In genomic region chr7:106405697-106406141, GRCh38 we compare ENCODE assay signal across 26 cellular contexts.
DNase-seq lines count a peak whose midpoint lies in the region; ATAC-seq and TF ChIP-seq lines count a peak whose summit lies in the region.
"Had no signal": no experiment of that assay in that cellular context is flagged by ENCODE, and none has a peak within 500 bp of the region (broad histone marks: within the 10 kb centered on the region; RNA-seq: fewer than 3 reads in every experiment).

No MANE protein-coding gene starts in this region.

- H3K27me3 ChIP-seq in Karpas-422 (ENCODE audit: low read length): no peaks in the 10 kb centered on the region
- H3K27me3 ChIP-seq: uterus had no signal

- H3K4me1 ChIP-seq in Karpas-422 (ENCODE audit: low read length): no peaks in the 10 kb centered on the region
- H3K4me1 ChIP-seq: uterus had no signal

- H2AFZ ChIP-seq in Karpas-422 (ENCODE audit: low read length): no peak overlapping the region
- H2AFZ ChIP-seq: GM23248 had no signal

- ATAC-seq in activated CD4-positive, alpha-beta T cell treated with anti-CD3 and anti-CD28 coated beads for 36 hours: peak; percentile 98
- ATAC-seq in activated T-helper 17 cell treated with anti-CD3 and anti-CD28 coated beads, Interleukin-2, amount 50 U/mL, for 72 hours (replicated peaks): peak; percentile 99
- ATAC-seq in SK-N-SH treated with all-trans-retinoic acid at 6 μM for 48 hours: no peak

- H3K9ac ChIP-seq in Karpas-422 (ENCODE audit: low read length): no peak overlapping the region
- H3K9ac ChIP-seq: GM23248 had no signal

- no peaks in the 10 kb centered on the region for H3K36me3 ChIP-seq in Karpas-422 (ENCODE audit: insufficient read depth, low read length)
- H3K36me3 ChIP-seq: uterus had no signal

- H3K4me1 Mint-ChIP-seq in activated CD4-positive, alpha-beta T cell treated with anti-CD3 and anti-CD28 coated beads for 36 hours: peaks cover 38% of the 10 kb centered on the region
- peaks cover 14% of the 10 kb centered on the region for H3K4me1 Mint-ChIP-seq in activated T-helper 17 cell treated with anti-CD3 and anti-CD28 coated beads, Interleukin-2, amount 50 U/mL, for 72 hours
- H3K4me1 Mint-ChIP-seq in immature natural killer cell: no peaks in the 10 kb centered on the region
- H3K4me1 Mint-ChIP-seq: B cell had no signal

- H3K4me3 Mint-ChIP-seq in activated CD4-positive, alpha-beta T cell treated with anti-CD3 and anti-CD28 coated beads for 36 hours: peak overlapping the region; percentile 8
- peak overlapping the region; percentile 49 for H3K4me3 Mint-ChIP-seq in activated T-helper 17 cell treated with anti-CD3 and anti-CD28 coated beads, Interleukin-2, amount 50 U/mL, for 72 hours
- H3K4me3 Mint-ChIP-seq in immature natural killer cell: no peak overlapping the region
- H3K4me3 Mint-ChIP-seq: B cell; central memory CD8-positive, alpha-beta T cell; neural crest cell had no signal

- H4K20me1 ChIP-seq in Karpas-422 (ENCODE audit: insufficient read depth, low read depth, low read length): no peaks in the 10 kb centered on the region

- CTCF ChIA-PET in activated CD4-positive, alpha-beta T cell treated with anti-CD3 and anti-CD28 coated beads for 36 hours (lab: Charles Lee): interaction anchor here (0.8 to 1.5 kb wide), 4 partner anchors 12 to 59 kb away, joined by 3 to 5 read pairs (median 3); no protein-coding TSS in a partner anchor

- H3K27ac Mint-ChIP-seq in activated CD4-positive, alpha-beta T cell treated with anti-CD3 and anti-CD28 coated beads for 36 hours: peak overlapping the region; percentile 55
- peak overlapping the region; percentile 8 for H3K27ac Mint-ChIP-seq in activated T-helper 17 cell treated with anti-CD3 and anti-CD28 coated beads, Interleukin-2, amount 50 U/mL, for 72 hours
- no peak overlapping the region for H3K27ac Mint-ChIP-seq in immature natural killer cell
- H3K27ac Mint-ChIP-seq: B cell, progenitor cell of endocrine pancreas had no signal

- H3K9me3 ChIP-seq in Karpas-422 (ENCODE audit: low read length): no peaks in the 10 kb centered on the region
- H3K9me3 ChIP-seq: uterus had no signal

- H3K9me2 ChIP-seq in Karpas-422 (replicated peaks; ENCODE audit: insufficient read depth, low read length): no peaks in the 10 kb centered on the region

- intact Hi-C loops in activated CD4-positive, alpha-beta T cell treated with anti-CD3 and anti-CD28 coated beads for 36 hours (cut with DNase I, micrococcal nuclease): loop anchor here (1.0 to 5.0 kb wide), 12 partner anchors 14 to 767 kb away; no protein-coding TSS in a partner anchor

- POLR2A ChIA-PET in activated CD4-positive, alpha-beta T cell treated with anti-CD3 and anti-CD28 coated beads for 36 hours (lab: Charles Lee): interaction anchor here (0.6 to 1.9 kb wide), 6 partner anchors 9 to 127 kb away, joined by 3 to 17 read pairs (median 4); partner anchors contain the start of gene NAMPT

- peaks cover 4% of the 10 kb centered on the region for H3K36me3 Mint-ChIP-seq in activated CD4-positive, alpha-beta T cell treated with anti-CD3 and anti-CD28 coated beads for 36 hours (ENCODE audit: low read depth)
- H3K36me3 Mint-ChIP-seq in activated T-helper 17 cell treated with anti-CD3 and anti-CD28 coated beads, Interleukin-2, amount 50 U/mL, for 72 hours (ENCODE audit: low read depth): no peaks in the 10 kb centered on the region
- no peaks in the 10 kb centered on the region for H3K36me3 Mint-ChIP-seq in immature natural killer cell

- no peak overlapping the region for H3K4me3 ChIP-seq in Karpas-422 (ENCODE audit: low read length)
- H3K4me3 ChIP-seq: GM23248, uterus had no signal

- H3K27ac ChIP-seq in Karpas-422 (ENCODE audit: low read length): no peak overlapping the region
- H3K27ac ChIP-seq: GM23248, uterus had no signal

- peaks cover 11% of the 10 kb centered on the region for H3K9me3 Mint-ChIP-seq in activated CD4-positive, alpha-beta T cell treated with anti-CD3 and anti-CD28 coated beads for 36 hours (ENCODE audit: low read depth)
- no peaks in the 10 kb centered on the region for H3K9me3 Mint-ChIP-seq in activated T-helper 17 cell treated with anti-CD3 and anti-CD28 coated beads, Interleukin-2, amount 50 U/mL, for 72 hours
- no peaks in the 10 kb centered on the region for H3K9me3 Mint-ChIP-seq in immature natural killer cell
- H3K9me3 Mint-ChIP-seq: central memory CD8-positive, alpha-beta T cell; neural crest cell had no signal

- H3K79me2 ChIP-seq in Karpas-422 (ENCODE audit: low read length): no peaks in the 10 kb centered on the region

- no peak overlapping the region for H3K4me2 ChIP-seq in Karpas-422 (ENCODE audit: low read depth, low read length, poor library complexity, severe bottlenecking)

- DNase-seq in activated CD4-positive, alpha-beta T cell treated with anti-CD3 and anti-CD28 coated beads for 36 hours: peak; percentile 39
- no peak for DNase-seq in activated CD4-positive, alpha-beta T cell treated with anti-CD3 and anti-CD28 coated beads, Interleukin-2, amount 50 U/mL, for 4 hours
- peak; percentile 6 for DNase-seq in stimulated activated naive CD4-positive, alpha-beta T cell treated with Interleukin-2 at 50 U/mL for 16 hours (lab: John Stamatoyannopoulos, UW)
- DNase-seq in stimulated activated naive CD4-positive, alpha-beta T cell (lab: John Stamatoyannopoulos, UW): no peak
- DNase-seq in immature natural killer cell: no peak
- DNase-seq in Karpas-422: no peak
- DNase-seq: activated effector memory CD4-positive, alpha-beta T cell treated with Interleukin-2 at 50 U/mL for 16 hours; COR-L47; EL; erythroblast; foreskin melanocyte; GM23248; hippocampal formation; KBM-7; MV-4-11; NCI-H1694 treated with DMSO at 0.1 percent for 48 hours; NCI-H345; NCI-H82; SHP77; uterus had no signal

- peaks cover 35% of the 10 kb centered on the region for H3K27me3 Mint-ChIP-seq in activated CD4-positive, alpha-beta T cell treated with anti-CD3 and anti-CD28 coated beads for 36 hours
- H3K27me3 Mint-ChIP-seq in activated T-helper 17 cell treated with anti-CD3 and anti-CD28 coated beads, Interleukin-2, amount 50 U/mL, for 72 hours: peaks cover 20% of the 10 kb centered on the region
- peaks cover 0 to 5% (median 3%) of the 10 kb centered on the region in 3 donors for H3K27me3 Mint-ChIP-seq in immature natural killer cell (ENCODE audit: low read depth in 3 of 3)
- H3K27me3 Mint-ChIP-seq: progenitor cell of endocrine pancreas had no signal

TF ChIP-seq in SK-N-SH treated with all-trans-retinoic acid at 6 μM for 48 hours, 23 proteins besides CTCF, POLR2A, EP300 and RAD21:
- TF ChIP-seq ZFP3 (CRISPR knock-in tag; IDR thresholded peaks at IDR 0.05) (no peak), ZFP30 (CRISPR knock-in tag; IDR thresholded peaks at IDR 0.05) (no peak), CREB5 (CRISPR knock-in tag; IDR thresholded peaks at IDR 0.05; ENCODE audit: low read depth) (no peak), BACH2 (CRISPR knock-in tag; IDR thresholded peaks at IDR 0.05; ENCODE audit: borderline replicate concordance) (no peak), RARB (CRISPR knock-in tag; IDR thresholded peaks at IDR 0.05) (no peak), TOX (CRISPR knock-in tag; IDR thresholded peaks at IDR 0.05; ENCODE audit: borderline replicate concordance) (no peak), ARNTL (CRISPR knock-in tag; IDR thresholded peaks at IDR 0.05; ENCODE audit: borderline replicate concordance, low read depth) (no peak), PPARA (CRISPR knock-in tag; IDR thresholded peaks at IDR 0.05; ENCODE audit: borderline replicate concordance) (no peak)

Comparison
In these comparisons a context has a peak if more than half of its experiments do, and no peak if none do; other contexts are left out.
1. DNase-seq: peak in activated CD4-positive, alpha-beta T cell treated with anti-CD3 and anti-CD28 coated beads for 36 hours (single experiment) and stimulated activated naive CD4-positive, alpha-beta T cell treated with Interleukin-2 at 50 U/mL for 16 hours (single experiment); none in activated CD4-positive, alpha-beta T cell treated with anti-CD3 and anti-CD28 coated beads, Interleukin-2, amount 50 U/mL, for 4 hours (0 of 2), stimulated activated naive CD4-positive, alpha-beta T cell (0 of 6), immature natural killer cell (0 of 3) and Karpas-422 (single experiment).
2. H3K27ac Mint-ChIP-seq: peak in activated CD4-positive, alpha-beta T cell treated with anti-CD3 and anti-CD28 coated beads for 36 hours (single experiment) and activated T-helper 17 cell treated with anti-CD3 and anti-CD28 coated beads, Interleukin-2, amount 50 U/mL, for 72 hours (single experiment); none in immature natural killer cell (0 of 6).
3. H3K4me3 Mint-ChIP-seq: peak in activated CD4-positive, alpha-beta T cell treated with anti-CD3 and anti-CD28 coated beads for 36 hours (single experiment) and activated T-helper 17 cell treated with anti-CD3 and anti-CD28 coated beads, Interleukin-2, amount 50 U/mL, for 72 hours (single experiment); none in immature natural killer cell (0 of 5).